Comparison of ENCODE assay signal across 24 cellular contexts in genomic region chr4:189445613-189446012, GRCh38.
"Had no signal": no experiment of that assay in that cellular context is flagged by ENCODE, and none has a peak within 500 bp of the region (broad histone marks: within the 10 kb centered on the region; RNA-seq: fewer than 3 reads in every experiment).

No MANE protein-coding gene starts in this region.

- H3K36me3 Mint-ChIP-seq: mesothelial cell of epicardium had no signal

- H3K4me1 Mint-ChIP-seq: endodermal cell, mesothelial cell of epicardium, naive B cell had no signal

- H3K9me3 ChIP-seq: colonic mucosa, esophagus squamous epithelium, gastrocnemius medialis, lower lobe of right lung, mucosa of descending colon had no signal

- H3K27ac Mint-ChIP-seq: dendritic cell treated with granulocyte-macrophage colony-stimulating factor and Interleukin-4, amounts not matched to agents 40 ng/mL and 50 ng/mL, for 4 days; effector memory CD8-positive, alpha-beta T cell; endodermal cell; mesothelial cell of epicardium had no signal

- H3K27me3 ChIP-seq: colonic mucosa, esophagus squamous epithelium, gastrocnemius medialis, heart right ventricle, left lung had no signal

- DNase-seq: colonic mucosa; cortex of kidney; effector CD8-positive, alpha-beta T cell; effector memory CD8-positive, alpha-beta T cell; endodermal cell; erythroblast; esophagus squamous epithelium; foreskin fibroblast; foreskin melanocyte; gastrocnemius medialis; glutamatergic neuron; head of caudate nucleus; heart right ventricle; hippocampal formation; left cardiac atrium; left lung; left ventricle myocardium superior; lower lobe of right lung; mesenchymal stem cell; mucosa of descending colon; naive B cell had no signal

- H3K4me1 ChIP-seq: colonic mucosa, esophagus squamous epithelium, gastrocnemius medialis, heart right ventricle, left lung, lower lobe of right lung had no signal

- H3K36me3 ChIP-seq: colonic mucosa, esophagus squamous epithelium, gastrocnemius medialis, heart right ventricle, left lung, lower lobe of right lung had no signal

- H3K4me3 ChIP-seq: colonic mucosa, esophagus squamous epithelium, gastrocnemius medialis, heart right ventricle, left lung, lower lobe of right lung, mucosa of descending colon had no signal

- H3K27ac ChIP-seq: colonic mucosa, epithelial cell of prostate, esophagus squamous epithelium, gastrocnemius medialis, heart right ventricle, left lung, lower lobe of right lung had no signal

- H3K27me3 Mint-ChIP-seq: dendritic cell treated with granulocyte-macrophage colony-stimulating factor and Interleukin-4, amounts not matched to agents 40 ng/mL and 50 ng/mL, for 4 days; effector memory CD8-positive, alpha-beta T cell; naive B cell had no signal

- H3K4me3 Mint-ChIP-seq: dendritic cell treated with granulocyte-macrophage colony-stimulating factor and Interleukin-4, amounts not matched to agents 40 ng/mL and 50 ng/mL, for 4 days; effector memory CD8-positive, alpha-beta T cell; endodermal cell; mesothelial cell of epicardium; naive B cell had no signal
